Comparison of ENCODE assay signal across 1 cellular context in the genomic region with DNA sequence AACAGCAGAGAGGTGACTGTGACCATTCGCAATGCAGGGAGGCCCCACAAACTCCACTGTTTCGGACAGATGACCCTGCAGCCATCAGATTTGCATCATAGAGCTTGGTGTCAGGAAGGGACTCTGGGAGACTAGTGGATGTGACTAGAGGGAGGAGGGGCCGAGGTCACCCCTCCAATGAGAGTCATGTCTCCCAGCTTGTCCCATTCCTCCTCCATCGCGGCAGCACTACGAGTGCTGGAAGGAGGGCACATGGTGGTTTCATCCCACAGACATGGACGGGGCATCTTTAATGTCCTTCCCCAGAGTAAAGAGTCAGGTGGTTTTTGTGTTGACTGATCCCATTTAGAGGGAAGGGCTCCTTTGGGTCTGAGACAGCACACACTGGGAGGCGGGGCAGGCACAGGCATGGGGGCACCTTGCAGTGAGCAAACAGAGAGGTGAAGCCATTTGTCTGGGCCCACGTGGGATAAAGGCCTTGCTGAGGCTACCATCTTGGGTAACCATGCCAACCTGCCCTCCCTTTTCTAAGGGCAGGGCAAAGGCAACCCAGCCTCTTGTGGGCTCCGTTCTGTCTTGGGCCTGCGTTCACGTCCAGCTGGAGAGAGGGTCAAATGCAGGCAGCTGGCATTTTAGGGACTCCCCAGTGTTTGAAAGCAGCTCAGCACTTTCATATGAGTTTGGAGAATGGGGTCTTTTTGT.
TF ChIP-seq lines count a peak whose summit lies in the region.

No MANE protein-coding gene starts in this region.

TF ChIP-seq in IMR-90, 13 proteins besides CTCF, POLR2A, EP300 and RAD21 (continued from another document):
- TF ChIP-seq NFE2L2 (IDR thresholded peaks at IDR 0.05; ENCODE audit: low read depth, low read length) (no peak), CEBPB (IDR thresholded peaks at IDR 0.05; ENCODE audit: low read depth, low read length) (no peak), MAZ (IDR thresholded peaks at IDR 0.05; ENCODE audit: borderline replicate concordance, low read depth, low read length) (no peak), FOS (IDR thresholded peaks at IDR 0.05; ENCODE audit: low read depth, low read length) (no peak)
- TF ChIP-seq, protein P1, sequence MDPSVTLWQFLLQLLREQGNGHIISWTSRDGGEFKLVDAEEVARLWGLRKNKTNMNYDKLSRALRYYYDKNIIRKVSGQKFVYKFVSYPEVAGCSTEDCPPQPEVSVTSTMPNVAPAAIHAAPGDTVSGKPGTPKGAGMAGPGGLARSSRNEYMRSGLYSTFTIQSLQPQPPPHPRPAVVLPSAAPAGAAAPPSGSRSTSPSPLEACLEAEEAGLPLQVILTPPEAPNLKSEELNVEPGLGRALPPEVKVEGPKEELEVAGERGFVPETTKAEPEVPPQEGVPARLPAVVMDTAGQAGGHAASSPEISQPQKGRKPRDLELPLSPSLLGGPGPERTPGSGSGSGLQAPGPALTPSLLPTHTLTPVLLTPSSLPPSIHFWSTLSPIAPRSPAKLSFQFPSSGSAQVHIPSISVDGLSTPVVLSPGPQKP (IDR thresholded peaks at IDR 0.05; ENCODE audit: borderline replicate concordance, low read depth, low read length) = no peak
TF ChIP-seq in IMR-90: peak in this region for 0.
